In the genomic region with DNA sequence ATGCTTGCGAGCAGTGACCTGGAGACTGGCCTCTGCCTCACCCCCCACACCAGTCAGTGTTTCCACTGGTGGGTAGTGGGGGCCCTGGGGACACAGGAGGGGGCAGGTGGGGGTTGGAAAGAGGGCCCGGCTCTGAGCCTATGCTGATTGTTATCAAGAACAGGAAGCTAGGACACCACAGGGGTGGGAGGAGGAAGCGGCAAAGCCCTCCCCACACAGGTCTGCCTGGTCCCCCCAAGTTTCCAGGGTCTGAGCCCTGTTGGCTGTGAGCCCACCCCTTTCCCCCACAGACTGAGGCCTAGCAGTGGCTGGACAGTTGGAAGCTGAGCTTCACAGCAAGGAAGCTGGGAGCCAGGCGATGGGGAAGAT, we compare ENCODE assay signal across 12 cellular contexts. TPM values are rescaled to one million over a fixed set of nuclear protein-coding genes. Genes with fewer than 3 reads are reported as not detected.
DNase-seq lines count a peak whose midpoint lies in the region; ATAC-seq lines count a peak whose summit lies in the region.
"Had no signal": no experiment of that assay in that cellular context is flagged by ENCODE, and none has a peak within 500 bp of the region (broad histone marks: within the 10 kb centered on the region; RNA-seq: fewer than 3 reads in every experiment).

No MANE protein-coding gene starts in this region.

- no peak overlapping the region for H4K8ac ChIP-seq in mesendoderm (ENCODE audit: low read depth, low read length)

- H4K5ac ChIP-seq in mesendoderm (ENCODE audit: low read length) = no peak overlapping the region

- peaks cover 54 to 98% (median 73%) of the 10 kb centered on the region in 4 donors for H3K4me1 Mint-ChIP-seq in CD4-positive, alpha-beta memory T cell
- H3K4me1 Mint-ChIP-seq in activated CD8-positive, alpha-beta T cell treated with anti-CD3 and anti-CD28 coated beads, Interleukin-2, amount 10 ng/mL, durations not matched to agents 7 days and 5 days (ENCODE audit: low read depth) = peaks cover 85% of the 10 kb centered on the region

- no peaks in the 10 kb centered on the region for H3K79me2 ChIP-seq in mesendoderm (ENCODE audit: control insufficient read depth, insufficient read depth, low read length)

- no peak overlapping the region for H2BK120ac ChIP-seq in mesendoderm (ENCODE audit: low read depth, low read length)

- peak overlapping the region; percentile 19 for H3K18ac ChIP-seq in mesendoderm (ENCODE audit: low read length)

- no peak overlapping the region for H3K4me2 ChIP-seq in mesendoderm (ENCODE audit: low read length)

- H3K9me3 ChIP-seq in CD4-positive, alpha-beta memory T cell (ENCODE audit: control insufficient read depth in 1 of 2, low read length in 2 of 2) = no peaks in the 10 kb centered on the region

- in situ Hi-C loops in KBM-7 (cut with MboI; ENCODE audit: low pct_unique_long_range_greater_than_20kb, low sequenced_read_pairs) = no loop called here

- peak; percentile 34 for ATAC-seq in activated CD8-positive, alpha-beta T cell treated with anti-CD3 and anti-CD28 coated beads, Interleukin-2, amount 10 ng/mL, durations not matched to agents 7 days and 5 days
- ATAC-seq in HG02678 (IDR thresholded peaks at IDR 0.05; ENCODE audit: unreplicated experiment) = no peak
- no peak for ATAC-seq in GM21390 (IDR thresholded peaks at IDR 0.05; ENCODE audit: unreplicated experiment)

- no peak overlapping the region for H2BK15ac ChIP-seq in mesendoderm (replicated peaks; ENCODE audit: low read depth)

- no CpG with 5 or more reads among the region's 4 CpGs for whole genome bisulfite sequencing in mesendoderm (ENCODE audit: extremely low coverage, insufficient coverage, low lambda C conversion rate)

- CTCF ChIA-PET in CD4-positive, alpha-beta memory T cell (lab: Charles Lee; ENCODE audit: partially characterized antibody) = interaction anchor here (1.1 to 5.6 kb wide), 9 partner anchors 8 to 31 kb away, joined by 3 to 41 read pairs (median 11); a partner anchor contains a TSS
- CTCF ChIA-PET in activated CD8-positive, alpha-beta T cell treated with anti-CD3 and anti-CD28 coated beads, Interleukin-2, amount 10 ng/mL, durations not matched to agents 7 days and 5 days (lab: Charles Lee) = interaction anchor here (0.8 to 6.2 kb wide), 10 partner anchors 9 to 180 kb away, joined by 3 to 39 read pairs (median 4); a partner anchor contains a TSS

- no peak overlapping the region for H3K4ac ChIP-seq in mesendoderm (ENCODE audit: low read depth, low read length)

- POLR2A ChIA-PET in CD4-positive, alpha-beta memory T cell (lab: Charles Lee; ENCODE audit: partially characterized antibody) = interaction anchor here (1.2 to 10.7 kb wide), 6 partner anchors 9 to 30 kb away, joined by 3 to 164 read pairs (median 5); a partner anchor contains a TSS
- POLR2A ChIA-PET in activated CD8-positive, alpha-beta T cell treated with anti-CD3 and anti-CD28 coated beads, Interleukin-2, amount 10 ng/mL, durations not matched to agents 7 days and 5 days (lab: Charles Lee) = interaction anchor here (1.5 to 11.3 kb wide), 5 partner anchors 9 to 180 kb away, joined by 3 to 103 read pairs (median 15); a partner anchor contains a TSS

- peak overlapping the region; percentile 93 for H3K27ac ChIP-seq in CD4-positive, alpha-beta memory T cell (ENCODE audit: low read depth, low read length)
- no peak overlapping the region for H3K27ac ChIP-seq in mesendoderm (ENCODE audit: low read depth, low read length)
- H3K27ac ChIP-seq: RWPE1 had no signal

- H3K27ac Mint-ChIP-seq in CD4-positive, alpha-beta memory T cell = peak overlapping the region; percentile 75 to 99 (median 97)
- peak overlapping the region; percentile 100 for H3K27ac Mint-ChIP-seq in activated CD8-positive, alpha-beta T cell treated with anti-CD3 and anti-CD28 coated beads, Interleukin-2, amount 10 ng/mL, durations not matched to agents 7 days and 5 days

- no peaks in the 10 kb centered on the region for H3K27me3 ChIP-seq in CD4-positive, alpha-beta memory T cell (ENCODE audit: insufficient read depth, low read length)
- H3K27me3 ChIP-seq in mesendoderm (ENCODE audit: insufficient read depth, low read length, poor library complexity) = no peaks in the 10 kb centered on the region

- H3K9me3 Mint-ChIP-seq in CD4-positive, alpha-beta memory T cell = no peaks in the 10 kb centered on the region
- no peaks in the 10 kb centered on the region for H3K9me3 Mint-ChIP-seq in activated CD8-positive, alpha-beta T cell treated with anti-CD3 and anti-CD28 coated beads, Interleukin-2, amount 10 ng/mL, durations not matched to agents 7 days and 5 days (ENCODE audit: insufficient read depth)

- H3K9ac ChIP-seq in mesendoderm (ENCODE audit: low read length) = no peak overlapping the region

- peaks cover 89% of the 10 kb centered on the region for H3K4me1 ChIP-seq in CD4-positive, alpha-beta memory T cell (ENCODE audit: insufficient read depth, low read length)
- H3K4me1 ChIP-seq in mesendoderm (ENCODE audit: control insufficient read depth, low read depth, low read length) = peaks cover 26% of the 10 kb centered on the region

- H3K27me3 Mint-ChIP-seq in CD4-positive, alpha-beta memory T cell = no peaks in the 10 kb centered on the region
- no peaks in the 10 kb centered on the region for H3K27me3 Mint-ChIP-seq in activated CD8-positive, alpha-beta T cell treated with anti-CD3 and anti-CD28 coated beads, Interleukin-2, amount 10 ng/mL, durations not matched to agents 7 days and 5 days (ENCODE audit: low read depth)

- H3K4me3 Mint-ChIP-seq in CD4-positive, alpha-beta memory T cell = peak overlapping the region; percentile 92 to 98 (median 96)
- H3K4me3 Mint-ChIP-seq in activated CD8-positive, alpha-beta T cell treated with anti-CD3 and anti-CD28 coated beads, Interleukin-2, amount 10 ng/mL, durations not matched to agents 7 days and 5 days = peak overlapping the region; percentile 91

- peak overlapping the region; percentile 69 for H2BK5ac ChIP-seq in mesendoderm (ENCODE audit: low read length)

- H3K23ac ChIP-seq in mesendoderm (ENCODE audit: low read length) = no peak overlapping the region

- H3K79me1 ChIP-seq in mesendoderm (ENCODE audit: low read length) = no peaks in the 10 kb centered on the region

- peaks cover 3 to 29% of the 10 kb centered on the region in 2 donors for H3K36me3 Mint-ChIP-seq in CD4-positive, alpha-beta memory T cell
- H3K36me3 Mint-ChIP-seq in activated CD8-positive, alpha-beta T cell treated with anti-CD3 and anti-CD28 coated beads, Interleukin-2, amount 10 ng/mL, durations not matched to agents 7 days and 5 days (ENCODE audit: low read depth) = peaks cover 29% of the 10 kb centered on the region

- peak in 1 of 5 donors; percentile 82 for DNase-seq in CD4-positive, alpha-beta memory T cell
- DNase-seq in KBM-7 (peak; percentile 71), mesendoderm (no peak), Ammon's horn (ENCODE audit: low spot score) (no peak), kidney tubule cell (ENCODE audit: low spot score) (no peak)
- peak; percentile 76 for DNase-seq in activated CD8-positive, alpha-beta T cell treated with anti-CD3 and anti-CD28 coated beads, Interleukin-2, amount 10 ng/mL, durations not matched to agents 7 days and 5 days
- DNase-seq: central memory CD4-positive, alpha-beta T cell; left cardiac atrium had no signal

- peak overlapping the region; percentile 89 to 93 for H3K4me3 ChIP-seq in CD4-positive, alpha-beta memory T cell (ENCODE audit: low read length in 2 of 2)
- H3K4me3 ChIP-seq in mesendoderm (ENCODE audit: low read length) = no peak overlapping the region

- no peaks in the 10 kb centered on the region for H3K36me3 ChIP-seq in CD4-positive, alpha-beta memory T cell (ENCODE audit: insufficient read depth, low read length)
- H3K36me3 ChIP-seq in mesendoderm (ENCODE audit: control insufficient read depth, insufficient read depth, low read length) = no peaks in the 10 kb centered on the region

- no peak overlapping the region for H2AK5ac ChIP-seq in mesendoderm (ENCODE audit: low read length)

- intact Hi-C loops in CD4-positive, alpha-beta memory T cell (cut with micrococcal nuclease) = no loop called here

- H3K56ac ChIP-seq in mesendoderm (ENCODE audit: low read length) = peak overlapping the region; percentile 61

RNA-seq across cellular contexts. Expression of a gene that starts 1.6 kb away (rescaled TPM):
- total RNA-seq in CD4-positive, alpha-beta memory T cell = 10 to 100 TPM; 67.6 to 68.4 TPM
- polyA plus RNA-seq in CD4-positive, alpha-beta memory T cell = 10 to 100 TPM; 50.5 to 84.1 TPM
- total RNA-seq in activated CD8-positive, alpha-beta T cell treated with anti-CD3 and anti-CD28 coated beads, Interleukin-2, amount 10 ng/mL, durations not matched to agents 7 days and 5 days = 100 to 1,000 TPM; 242 to 255 TPM
- 0.65 TPM for polyA plus RNA-seq in mesendoderm (2013, experiment 1 of 2)
- 0.49 TPM for polyA plus RNA-seq in mesendoderm (2013, experiment 2 of 2)
- polyA plus RNA-seq: BJ had no signal

RNA-seq across cellular contexts. Expression of a gene that starts 17.5 kb away (rescaled TPM):
- total RNA-seq in CD4-positive, alpha-beta memory T cell = 10 to 100 TPM; 48.1 to 55.0 TPM
- 10 to 100 TPM in 1 of 2 donors, 1 to 10 TPM in 1; 7.1 to 10.8 TPM for polyA plus RNA-seq in CD4-positive, alpha-beta memory T cell
- total RNA-seq in activated CD8-positive, alpha-beta T cell treated with anti-CD3 and anti-CD28 coated beads, Interleukin-2, amount 10 ng/mL, durations not matched to agents 7 days and 5 days = 10 to 100 TPM; 39.7 to 42.0 TPM
- polyA plus RNA-seq in mesendoderm (2013, experiment 1 of 2) = 32.9 TPM
- 31.1 TPM for polyA plus RNA-seq in mesendoderm (2013, experiment 2 of 2)

RNA-seq across cellular contexts. Expression of a gene that starts 31.6 kb away (rescaled TPM):
- under 1 TPM in 1 of 2 experiments, not detected in 1; 0.17 TPM for total RNA-seq in CD4-positive, alpha-beta memory T cell
- polyA plus RNA-seq in CD4-positive, alpha-beta memory T cell = under 1 TPM; 0.16 to 0.33 TPM
- total RNA-seq in activated CD8-positive, alpha-beta T cell treated with anti-CD3 and anti-CD28 coated beads, Interleukin-2, amount 10 ng/mL, durations not matched to agents 7 days and 5 days = under 1 TPM in 1 of 2 experiments, not detected in 1; 0.08 TPM
- 0.51 TPM for polyA plus RNA-seq in mesendoderm (2013, experiment 1 of 2)
- 0.57 TPM for polyA plus RNA-seq in mesendoderm (2013, experiment 2 of 2)
- polyA plus RNA-seq: BJ had no signal

RNA-seq across cellular contexts. Expression of a gene that starts 39.3 kb away (rescaled TPM):
- not detected for total RNA-seq in CD4-positive, alpha-beta memory T cell
- polyA plus RNA-seq in CD4-positive, alpha-beta memory T cell = under 1 TPM in 1 of 2 donors, not detected in 1; 0.07 TPM
- not detected for total RNA-seq in activated CD8-positive, alpha-beta T cell treated with anti-CD3 and anti-CD28 coated beads, Interleukin-2, amount 10 ng/mL, durations not matched to agents 7 days and 5 days
- 0.01 TPM for polyA plus RNA-seq in mesendoderm (2013, experiment 1 of 2)
- 0.03 TPM for polyA plus RNA-seq in mesendoderm (2013, experiment 2 of 2)
- polyA plus RNA-seq: BJ had no signal

Comparison
In these comparisons a context has a peak if more than half of its experiments do, and no peak if none do; other contexts are left out.
1. DNase-seq: peak in KBM-7 (single experiment) and activated CD8-positive, alpha-beta T cell treated with anti-CD3 and anti-CD28 coated beads, Interleukin-2, amount 10 ng/mL, durations not matched to agents 7 days and 5 days (single experiment); none in mesendoderm (single experiment), Ammon's horn (single experiment) and kidney tubule cell (single experiment).